17 cellular contexts compared by ENCODE assay signal in the genomic region with DNA sequence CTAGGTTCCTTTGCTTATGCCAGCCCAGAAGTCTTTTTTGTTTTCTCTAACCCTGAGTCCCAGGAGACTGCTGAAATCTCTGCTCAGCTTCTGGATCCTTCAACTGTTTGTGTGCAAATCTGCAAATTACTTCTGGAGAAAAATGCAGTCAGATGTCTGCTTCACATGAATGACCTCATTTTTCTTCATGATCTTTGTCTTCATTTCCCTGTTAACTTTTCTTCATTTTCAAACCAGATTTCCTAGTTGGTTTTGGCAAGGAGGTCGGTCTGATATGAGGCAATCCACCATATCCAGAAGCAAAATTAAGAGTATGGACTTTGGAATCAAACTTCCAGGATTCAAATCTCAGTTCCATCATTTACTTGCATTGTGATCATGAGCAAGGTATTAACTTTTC.
DNase-seq lines count a peak whose midpoint lies in the region; ATAC-seq and TF ChIP-seq lines count a peak whose summit lies in the region.
"Had no signal": no experiment of that assay in that cellular context is flagged by ENCODE, and none has a peak within 500 bp of the region (broad histone marks: within the 10 kb centered on the region; RNA-seq: fewer than 3 reads in every experiment).

No MANE protein-coding gene starts in this region.

- TF ChIP-seq POLR2A in testis (IDR thresholded peaks at IDR 0.05) (no peak), GM18505 (IDR thresholded peaks at IDR 0.05; ENCODE audit: borderline replicate concordance, extremely low read depth, insufficient read depth, insufficient read length) (no peak)

- DNase-seq in left ventricle myocardium superior (no peak), left ventricle myocardium inferior (no peak), cardiac fibroblast (ENCODE audit: low read depth in 2 of 2) (peak; percentile 8 to 18), left colon (no peak), stromal cell of bone marrow (ENCODE audit: low read depth) (peak; percentile 28), testis (no peak), cortex of kidney (lab: John Stamatoyannopoulos, UW) (no peak)
- DNase-seq: CD4-positive, alpha-beta memory T cell; DMS53; EL; MV-4-11; NCI-H524 treated with DMSO at 0.1 percent for 48 hours; PC-3; RPMI8226; SHP77 treated with DMSO at 0.1 percent for 48 hours had no signal

- H3K9me3 ChIP-seq in left ventricle myocardium inferior (replicated peaks) (peaks cover 13% of the 10 kb centered on the region), testis (no peaks in the 10 kb centered on the region)

- no peak overlapping the region for H3K27ac ChIP-seq in left ventricle myocardium inferior (replicated peaks)
- no peak overlapping the region for H3K27ac ChIP-seq in testis
- H3K27ac ChIP-seq: KMS-11 had no signal

- no peaks in the 10 kb centered on the region for H3K27me3 ChIP-seq in left ventricle myocardium inferior (ENCODE audit: low read depth)
- H3K27me3 ChIP-seq in testis = no peaks in the 10 kb centered on the region

- TF ChIP-seq CTCF in left ventricle myocardium inferior (IDR thresholded peaks at IDR 0.05; ENCODE audit: borderline replicate concordance) (no peak), cardiac fibroblast (IDR thresholded peaks at IDR 0.05; ENCODE audit: low read depth, low read length) (no peak), testis (IDR thresholded peaks at IDR 0.05) (no peak)

- peak; percentile 28 for ATAC-seq in left ventricle myocardium superior
- ATAC-seq in left colon = peak; percentile 46
- ATAC-seq in GM18505 (IDR thresholded peaks at IDR 0.05; ENCODE audit: unreplicated experiment) = no peak
- ATAC-seq: PC-3 had no signal

- intact Hi-C loops in left ventricle myocardium superior (cut with micrococcal nuclease) (no loop called here), left ventricle myocardium inferior (cut with micrococcal nuclease) (no loop called here), left colon (cut with DNase I, micrococcal nuclease) (no loop called here), testis (cut with DNase I; ENCODE audit: low total_unique reads) (no loop called here)

- WGBS in testis, 2 donors = 71 to 93% methylated on average over 1 of the region's 1 CpG

- no peaks in the 10 kb centered on the region for H3K4me1 ChIP-seq in left ventricle myocardium inferior
- H3K4me1 ChIP-seq in testis = no peaks in the 10 kb centered on the region

- H3K4me3 ChIP-seq in left ventricle myocardium inferior = no peak overlapping the region
- H3K4me3 ChIP-seq in cardiac fibroblast (replicated peaks in 1 of 2; ENCODE audit: low read depth in 2 of 2, low read length in 2 of 2) = no peak overlapping the region
- no peak overlapping the region for H3K4me3 ChIP-seq in testis

- H3K36me3 ChIP-seq in left ventricle myocardium inferior (no peaks in the 10 kb centered on the region), testis (ENCODE audit: low read depth, missing control alignments) (no peaks in the 10 kb centered on the region)

Comparison
In these comparisons a context has a peak if more than half of its experiments do, and no peak if none do; other contexts are left out.
1. DNase-seq: peak in cardiac fibroblast (2 of 2) and stromal cell of bone marrow (single experiment); none in left ventricle myocardium superior (single experiment), left ventricle myocardium inferior (single experiment), left colon (0 of 2), testis (single experiment) and cortex of kidney (single experiment).